Comparison of ENCODE assay signal across 17 cellular contexts in the genomic region with DNA sequence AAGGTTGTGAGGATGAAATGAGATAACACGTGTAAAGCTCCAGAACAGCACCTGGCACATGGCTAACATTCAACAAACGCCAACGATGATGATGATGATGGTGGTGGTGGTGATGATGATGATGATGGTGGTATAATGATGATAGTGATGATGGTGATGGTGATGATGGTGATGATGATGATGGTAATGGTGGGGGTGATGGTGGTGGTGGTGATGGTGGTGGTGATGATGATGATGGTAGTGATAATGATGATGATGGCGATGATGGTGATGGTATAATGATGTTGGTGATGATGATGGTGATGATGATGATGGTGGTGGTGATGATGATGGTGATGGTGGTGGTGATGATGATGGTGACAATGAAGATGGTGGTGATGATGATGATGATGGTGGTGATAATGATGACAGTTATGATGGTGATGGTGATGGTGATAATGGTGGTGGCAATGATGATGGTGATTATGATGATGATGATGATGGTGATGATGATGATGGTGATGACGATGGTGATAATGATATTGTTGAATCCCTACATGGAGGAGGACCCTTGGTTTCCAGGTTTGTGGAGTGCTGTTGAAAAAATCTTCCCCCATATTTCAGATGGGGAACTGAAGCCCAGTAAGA. TPM values are rescaled to one million over a fixed set of nuclear protein-coding genes. Genes with fewer than 3 reads are reported as not detected.
DNase-seq lines count a peak whose midpoint lies in the region; TF ChIP-seq lines count a peak whose summit lies in the region.
"Had no signal": no experiment of that assay in that cellular context is flagged by ENCODE, and none has a peak within 500 bp of the region (broad histone marks: within the 10 kb centered on the region; RNA-seq: fewer than 3 reads in every experiment).

No MANE protein-coding gene starts in this region.

- H4K20me1 ChIP-seq in SU-DHL-6 (ENCODE audit: low read depth, low read length) (no peaks in the 10 kb centered on the region), osteoblast (ENCODE audit: insufficient read depth, low read length) (no peaks in the 10 kb centered on the region)

- H3K4me3 ChIP-seq in BE2C (ENCODE audit: low read depth, low read length) (peak overlapping the region; percentile 8; the same call in 1 of the 2 replicates), HEK293 (ENCODE audit: low read depth, low read length) (no peak overlapping the region), SU-DHL-6 (ENCODE audit: insufficient read depth, low read length, poor library complexity, severe bottlenecking) (no peak overlapping the region), osteoblast (ENCODE audit: insufficient read depth, low read length) (no peak overlapping the region)
- H3K4me3 ChIP-seq: GM12878, PC-9, SJCRH30 had no signal

- DNase-seq in BE2C, result no peak
- DNase-seq in osteoblast (ENCODE audit: insufficient read length, low spot score, missing footprints), result no peak
- no peak for DNase-seq in MCF 10A (ENCODE audit: unreplicated experiment)
- no peak for DNase-seq in NCI-H2171 (lab: John Stamatoyannopoulos, UW)
- no peak for DNase-seq in erythroblast (lab: John Stamatoyannopoulos, UW)
- DNase-seq: AML-193, DMS 273 treated with DMSO at 0.1 percent for 48 hours, GDM1 had no signal

- H3K4me2 ChIP-seq in SU-DHL-6 (ENCODE audit: low read depth, low read length, poor library complexity, severe bottlenecking) (peak overlapping the region; percentile 31), osteoblast (ENCODE audit: insufficient read depth, low read length) (peak overlapping the region; percentile 76)
- H3K4me2 ChIP-seq: PC-9 had no signal

- H3K79me2 ChIP-seq in SU-DHL-6 (ENCODE audit: insufficient read depth, low read length), result no peaks in the 10 kb centered on the region
- H3K79me2 ChIP-seq in osteoblast (ENCODE audit: insufficient read depth, low read length), result no peaks in the 10 kb centered on the region

- peaks cover 64% of the 10 kb centered on the region for H3K27me3 Mint-ChIP-seq in MCF 10A (ENCODE audit: insufficient read depth, unreplicated experiment)

- H3K36me3 ChIP-seq in BE2C, result no peaks in the 10 kb centered on the region
- no peaks in the 10 kb centered on the region for H3K36me3 ChIP-seq in HEK293 (ENCODE audit: control insufficient read depth in 2 of 2, insufficient read depth in 1 of 2, low read length in 2 of 2)
- H3K36me3 ChIP-seq in SU-DHL-6 (ENCODE audit: low read length), result no peaks in the 10 kb centered on the region
- H3K36me3 ChIP-seq in osteoblast (ENCODE audit: insufficient read depth, low read length), result no peaks in the 10 kb centered on the region
- H3K36me3 ChIP-seq: SJCRH30 had no signal

- intact Hi-C loops in MCF 10A (cut with micrococcal nuclease), result loop anchor here (2.0 to 10.0 kb wide), 2 partner anchors 820 to 926 kb away; no protein-coding TSS in a partner anchor

- H3K9me3 ChIP-seq in BE2C (no peaks in the 10 kb centered on the region), HEK293 (ENCODE audit: control insufficient read depth, insufficient read depth, low read depth, low read length) (no peaks in the 10 kb centered on the region), SU-DHL-6 (ENCODE audit: insufficient read depth, low read length) (no peaks in the 10 kb centered on the region), osteoblast (ENCODE audit: low read depth, low read length) (no peaks in the 10 kb centered on the region)
- H3K9me3 ChIP-seq: Caco-2, SJCRH30 had no signal

- no peak for TF ChIP-seq POLR2A in erythroblast (IDR thresholded peaks at IDR 0.05; ENCODE audit: low read length)

- no peaks in the 10 kb centered on the region for H3K27me3 ChIP-seq in BE2C
- H3K27me3 ChIP-seq in SU-DHL-6 (ENCODE audit: low read length), result no peaks in the 10 kb centered on the region
- H3K27me3 ChIP-seq in osteoblast (ENCODE audit: insufficient read depth, low read length), result peaks cover 19% of the 10 kb centered on the region

- BruUV-seq in MCF 10A (replicated peaks; lab: Mats Ljungman, UMichigan), result no TSS peak

- CTCF ChIA-PET in HEK293 (lab: Yijun Ruan, JAX), result interaction anchor here (0.5 to 2.3 kb wide), 21 partner anchors 9 to 1221 kb away, joined by 3 to 15 read pairs (median 4); no protein-coding TSS in a partner anchor
- CTCF ChIA-PET in MCF 10A (lab: Yijun Ruan, JAX), result interaction anchor here (0.6 to 5.1 kb wide), 30 partner anchors 9 to 821 kb away, joined by 3 to 48 read pairs (median 4); no protein-coding TSS in a partner anchor

- no peaks in the 10 kb centered on the region for H3K36me3 Mint-ChIP-seq in MCF 10A (ENCODE audit: insufficient read depth, unreplicated experiment)
- H3K36me3 Mint-ChIP-seq: CD8-positive, alpha-beta T cell had no signal

- POLR2A ChIA-PET in HEK293 (lab: Yijun Ruan, JAX), result interaction anchor here (0.6 kb wide), 1 partner anchor 819 kb away, joined by 4 read pairs; no protein-coding TSS in a partner anchor
- POLR2A ChIA-PET in MCF 10A (lab: Yijun Ruan, JAX), result no interaction called here

- TF ChIP-seq CTCF in BE2C (IDR thresholded peaks at IDR 0.05; ENCODE audit: low read depth, low read length) (no peak), HEK293 (tag by site-specific recombination; IDR thresholded peaks at IDR 0.05) (no peak), SU-DHL-6 (IDR thresholded peaks at IDR 0.05; ENCODE audit: insufficient read depth, low read length, poor library complexity, severe bottlenecking) (no peak), osteoblast (IDR thresholded peaks at IDR 0.05; ENCODE audit: extremely low read depth, low read depth, low read length) (no peak), MCF 10A (IDR thresholded peaks at IDR 0.05; ENCODE audit: unreplicated experiment) (no peak)

- H3K27ac ChIP-seq in HEK293 (ENCODE audit: extremely low read depth, low read depth, low read length) (no peak overlapping the region), SU-DHL-6 (ENCODE audit: low read depth, low read length) (no peak overlapping the region), osteoblast (ENCODE audit: low read depth, low read length) (no peak overlapping the region)
- H3K27ac ChIP-seq: C4-2B, PC-9, SJCRH30 had no signal

- no peak overlapping the region for H3K9ac ChIP-seq in SU-DHL-6 (ENCODE audit: low read length)

- no peak overlapping the region for H2AFZ ChIP-seq in SU-DHL-6 (ENCODE audit: low read depth, low read length, severe bottlenecking)
- no peak overlapping the region for H2AFZ ChIP-seq in osteoblast (ENCODE audit: low read length)
- H2AFZ ChIP-seq: PC-9 had no signal

- H3K27ac Mint-ChIP-seq in MCF 10A (ENCODE audit: low read depth, unreplicated experiment), result no peak overlapping the region
- H3K27ac Mint-ChIP-seq: CD8-positive, alpha-beta T cell had no signal

- no peaks in the 10 kb centered on the region for H3K4me1 ChIP-seq in BE2C
- no peaks in the 10 kb centered on the region for H3K4me1 ChIP-seq in HEK293 (ENCODE audit: control insufficient read depth, insufficient read depth, low read length)
- no peaks in the 10 kb centered on the region for H3K4me1 ChIP-seq in osteoblast (ENCODE audit: insufficient read depth, low read length)
- H3K4me1 ChIP-seq: Caco-2, SJCRH30 had no signal

- no peaks in the 10 kb centered on the region for H3F3A ChIP-seq in SU-DHL-6 (ENCODE audit: insufficient read depth)

- H3K4me3 Mint-ChIP-seq in MCF 10A (ENCODE audit: unreplicated experiment), result no peak overlapping the region
- H3K4me3 Mint-ChIP-seq: CD8-positive, alpha-beta T cell had no signal

- no peaks in the 10 kb centered on the region for H3K9me2 ChIP-seq in SU-DHL-6 (replicated peaks; ENCODE audit: insufficient read depth, low read length)

- H3K4me1 Mint-ChIP-seq in MCF 10A (ENCODE audit: insufficient read depth, unreplicated experiment), result no peaks in the 10 kb centered on the region

- no peaks in the 10 kb centered on the region for H3K9me3 Mint-ChIP-seq in MCF 10A (ENCODE audit: unreplicated experiment)
- H3K9me3 Mint-ChIP-seq: CD8-positive, alpha-beta T cell had no signal

TF ChIP-seq in HEK293, 187 proteins besides CTCF, POLR2A, EP300 and RAD21:
- TF ChIP-seq HOXA7 (CRISPR knock-in tag; IDR thresholded peaks at IDR 0.05; ENCODE audit: borderline replicate concordance) (no peak), OVOL3 (tag by site-specific recombination; IDR thresholded peaks at IDR 0.05) (peak; percentile 28; the same call in 1 of the 2 replicates), ZNF239 (tag by site-specific recombination; IDR thresholded peaks at IDR 0.05) (0 out of 2 replicates have a peak, but pooled peaks have one; percentile 41)
- TF ChIP-seq, protein P1, sequence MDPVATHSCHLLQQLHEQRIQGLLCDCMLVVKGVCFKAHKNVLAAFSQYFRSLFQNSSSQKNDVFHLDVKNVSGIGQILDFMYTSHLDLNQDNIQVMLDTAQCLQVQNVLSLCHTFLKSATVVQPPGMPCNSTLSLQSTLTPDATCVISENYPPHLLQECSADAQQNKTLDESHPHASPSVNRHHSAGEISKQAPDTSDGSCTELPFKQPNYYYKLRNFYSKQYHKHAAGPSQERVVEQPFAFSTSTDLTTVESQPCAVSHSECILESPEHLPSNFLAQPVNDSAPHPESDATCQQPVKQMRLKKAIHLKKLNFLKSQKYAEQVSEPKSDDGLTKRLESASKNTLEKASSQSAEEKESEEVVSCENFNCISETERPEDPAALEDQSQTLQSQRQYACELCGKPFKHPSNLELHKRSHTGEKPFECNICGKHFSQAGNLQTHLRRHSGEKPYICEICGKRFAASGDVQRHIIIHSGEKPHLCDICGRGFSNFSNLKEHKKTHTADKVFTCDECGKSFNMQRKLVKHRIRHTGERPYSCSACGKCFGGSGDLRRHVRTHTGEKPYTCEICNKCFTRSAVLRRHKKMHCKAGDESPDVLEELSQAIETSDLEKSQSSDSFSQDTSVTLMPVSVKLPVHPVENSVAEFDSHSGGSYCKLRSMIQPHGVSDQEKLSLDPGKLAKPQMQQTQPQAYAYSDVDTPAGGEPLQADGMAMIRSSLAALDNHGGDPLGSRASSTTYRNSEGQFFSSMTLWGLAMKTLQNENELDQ (tag by site-specific recombination; IDR thresholded peaks at IDR 0.05; ENCODE audit: low read depth), result no peak
- TF ChIP-seq, protein P2, sequence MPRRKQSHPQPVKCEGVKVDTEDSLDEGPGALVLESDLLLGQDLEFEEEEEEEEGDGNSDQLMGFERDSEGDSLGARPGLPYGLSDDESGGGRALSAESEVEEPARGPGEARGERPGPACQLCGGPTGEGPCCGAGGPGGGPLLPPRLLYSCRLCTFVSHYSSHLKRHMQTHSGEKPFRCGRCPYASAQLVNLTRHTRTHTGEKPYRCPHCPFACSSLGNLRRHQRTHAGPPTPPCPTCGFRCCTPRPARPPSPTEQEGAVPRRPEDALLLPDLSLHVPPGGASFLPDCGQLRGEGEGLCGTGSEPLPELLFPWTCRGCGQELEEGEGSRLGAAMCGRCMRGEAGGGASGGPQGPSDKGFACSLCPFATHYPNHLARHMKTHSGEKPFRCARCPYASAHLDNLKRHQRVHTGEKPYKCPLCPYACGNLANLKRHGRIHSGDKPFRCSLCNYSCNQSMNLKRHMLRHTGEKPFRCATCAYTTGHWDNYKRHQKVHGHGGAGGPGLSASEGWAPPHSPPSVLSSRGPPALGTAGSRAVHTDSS (tag by site-specific recombination; IDR thresholded peaks at IDR 0.05), result peak; percentile 97
TF ChIP-seq in HEK293: peak in this region for 3.

RNA-seq across cellular contexts. Expression of a gene that starts 54.1 kb away (rescaled TPM):
- polyA plus RNA-seq in BE2C (2012; ENCODE audit: insufficient read depth, insufficient read length, low read depth), result not detected
- total RNA-seq in osteoblast, result under 0.01 TPM in 1 of 2 replicates, not detected in the other
- not detected in 2 replicates for total RNA-seq in MCF 10A (2022)
- total RNA-seq: CD8-positive, alpha-beta T cell; GM12878; PC-9; Right ventricle myocardium inferior had no signal
- polyA plus RNA-seq: GM12878 had no signal
